Comparison of ENCODE assay signal across 8 cellular contexts in genomic region chr12:53345486-53346195, GRCh38. TPM values are rescaled to one million over a fixed set of nuclear protein-coding genes. Genes with fewer than 3 reads are reported as not detected.
DNase-seq lines count a peak whose midpoint lies in the region; ATAC-seq and TF ChIP-seq lines count a peak whose summit lies in the region.

No MANE protein-coding gene starts in this region.

- peak overlapping the region; percentile 41 for H3K4me3 ChIP-seq in RWPE2 (ENCODE audit: severe bottlenecking)
- H3K4me3 ChIP-seq in mucosa of descending colon = no peak overlapping the region

- H3K4me1 ChIP-seq in RWPE2 (ENCODE audit: insufficient read depth, poor library complexity, severe bottlenecking) (no peaks in the 10 kb centered on the region), mucosa of descending colon (ENCODE audit: low read depth) (peaks cover 3% of the 10 kb centered on the region)

- DNase-seq in RWPE2 (ENCODE audit: low spot score) (no peak), fibroblast of peridontal ligament (ENCODE audit: extremely low read depth) (peak; percentile 79), retina (peak; percentile 39), mucosa of descending colon (no peak), foreskin melanocyte (no peak), HK-2 (ENCODE audit: unreplicated experiment) (no peak)

- H3K36me3 ChIP-seq in RWPE2 (ENCODE audit: low read depth) (no peaks in the 10 kb centered on the region), mucosa of descending colon (ENCODE audit: low read depth) (no peaks in the 10 kb centered on the region)

- ATAC-seq in GM18511 (IDR thresholded peaks at IDR 0.05; ENCODE audit: unreplicated experiment) (peak; percentile 6), RWPE2 (ENCODE audit: low read depth) (no peak), mucosa of descending colon (no peak), HG03045 (IDR thresholded peaks at IDR 0.05; ENCODE audit: unreplicated experiment) (no peak)

- intact Hi-C loops in mucosa of descending colon (cut with DNase I, micrococcal nuclease) = no loop called here

- H3K9me3 ChIP-seq in RWPE2 (ENCODE audit: severe bottlenecking) = no peaks in the 10 kb centered on the region
- no peaks in the 10 kb centered on the region for H3K9me3 ChIP-seq in mucosa of descending colon

- TF ChIP-seq CTCF in RWPE2 (IDR thresholded peaks at IDR 0.05; ENCODE audit: poor library complexity, severe bottlenecking) (peak; percentile 11), mucosa of descending colon (IDR thresholded peaks at IDR 0.05) (no peak)

- no peak overlapping the region for H3K27ac ChIP-seq in RWPE2 (ENCODE audit: poor library complexity, severe bottlenecking)

- H3K27me3 ChIP-seq in RWPE2 (ENCODE audit: insufficient read depth, poor library complexity, severe bottlenecking) = no peaks in the 10 kb centered on the region

RNA-seq across cellular contexts. Expression of gene SP7, which starts 9.5 kb away (rescaled TPM):
- not detected for total RNA-seq in mucosa of descending colon

RNA-seq across cellular contexts. Expression of gene AAAS, which starts 24.2 kb away (rescaled TPM):
- 10 to 100 TPM; 40.2 to 46.9 (median 46.3) TPM for total RNA-seq in mucosa of descending colon

RNA-seq across cellular contexts. Expression of gene SP1, which starts 34.3 kb away (rescaled TPM):
- 100 to 1,000 TPM in 2 of 3 donors, 10 to 100 TPM in 1; 96.1 to 111 (median 105) TPM for total RNA-seq in mucosa of descending colon

RNA-seq across cellular contexts. Expression of gene MYG1, which starts 46.1 kb away (rescaled TPM):
- total RNA-seq in mucosa of descending colon = 10 to 100 TPM; 35.4 to 54.9 (median 38.0) TPM

RNA-seq across cellular contexts. Expression of gene PFDN5, which starts 50.3 kb away (rescaled TPM):
- total RNA-seq in mucosa of descending colon = 100 to 1,000 TPM; 262 to 390 (median 268) TPM

Comparison
In these comparisons a context has a peak if more than half of its experiments do, and no peak if none do; other contexts are left out.
1. DNase-seq: peak in fibroblast of peridontal ligament (single experiment) and retina (single experiment); none in RWPE2 (single experiment), mucosa of descending colon (0 of 3), foreskin melanocyte (single experiment) and HK-2 (single experiment).